Comparison of ENCODE assay signal across 2 cellular contexts in the genomic region with DNA sequence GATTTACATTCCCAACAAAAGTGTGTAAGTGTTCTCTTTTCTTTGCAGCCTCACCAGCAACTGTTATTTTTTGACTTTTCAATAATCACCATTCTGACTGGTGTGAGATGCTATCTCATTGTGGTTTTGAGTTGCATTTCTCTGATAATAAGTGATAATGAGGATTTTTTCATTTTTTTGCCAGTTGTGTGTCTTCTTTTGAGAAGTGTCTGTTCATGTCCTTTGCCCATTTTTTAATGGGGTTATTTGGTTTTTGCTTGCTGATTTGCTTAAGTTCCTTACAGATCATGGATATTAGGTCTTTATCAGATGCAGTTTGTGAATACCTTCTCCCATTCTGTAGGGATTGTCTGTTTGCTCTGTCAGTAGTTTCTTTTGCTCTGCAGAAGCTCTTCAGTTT.
"Had no signal": no experiment of that assay in that cellular context is flagged by ENCODE, and none has a peak within 500 bp of the region (broad histone marks: within the 10 kb centered on the region; RNA-seq: fewer than 3 reads in every experiment).

No MANE protein-coding gene starts in this region.

- DNase-seq: GDM1, GF-D8 had no signal
